8 cellular contexts compared by ENCODE assay signal in genomic region chr10:124732931-124733536, GRCh38. TPM values are rescaled to one million over a fixed set of nuclear protein-coding genes. Genes with fewer than 3 reads are reported as not detected.
DNase-seq lines count a peak whose midpoint lies in the region; ATAC-seq lines count a peak whose summit lies in the region.

No MANE protein-coding gene starts in this region.

- H3K27me3 Mint-ChIP-seq in activated T-cell treated with anti-CD3 and anti-CD28 coated beads, Interleukin-2, amount 50 U/mL, for 72 hours (ENCODE audit: low read depth): no peaks in the 10 kb centered on the region

- peaks cover 2 to 7% of the 10 kb centered on the region in 2 donors for H3K36me3 Mint-ChIP-seq in activated T-cell treated with anti-CD3 and anti-CD28 coated beads, Interleukin-2, amount 50 U/mL, for 72 hours (ENCODE audit: insufficient read depth in 2 of 2)

- peaks cover 97% of the 10 kb centered on the region for H3K4me1 Mint-ChIP-seq in activated T-cell treated with anti-CD3 and anti-CD28 coated beads, Interleukin-2, amount 50 U/mL, for 72 hours (ENCODE audit: low read depth)

- intact Hi-C loops in left cardiac atrium (cut with DNase I): loop anchor here in 1 of 2 donors (10.0 kb wide), 1 partner anchor 48 kb away; no protein-coding TSS in a partner anchor

- DNase-seq in activated T-cell treated with anti-CD3 and anti-CD28 coated beads, Interleukin-2, amount 50 U/mL, for 72 hours: peak; percentile 76 to 80
- peak; percentile 72 for DNase-seq in left cardiac atrium
- peak; percentile 68 for DNase-seq in stimulated activated CD4-positive, alpha-beta T cell treated with anti-CD3 and anti-CD28 coated beads, Interleukin-4, amount 100 ng/mL, for 1 hour
- no peak for DNase-seq in NCI-H2081 (lab: John Stamatoyannopoulos, UW)
- DNase-seq in dermis blood vessel endothelial cell: no peak
- DNase-seq in AG08395 (ENCODE audit: low spot score): no peak

- peak; percentile 48 for ATAC-seq in GM19397 (IDR thresholded peaks at IDR 0.05; ENCODE audit: unreplicated experiment)
- peak; percentile 52 for ATAC-seq in HG03442 (IDR thresholded peaks at IDR 0.05; ENCODE audit: unreplicated experiment)
- peak; percentile 74 for ATAC-seq in activated T-cell treated with anti-CD3 and anti-CD28 coated beads, Interleukin-2, amount 50 U/mL, for 72 hours (replicated peaks in 1 of 2)
- peak; percentile 36 to 55 for ATAC-seq in left cardiac atrium

- no peaks in the 10 kb centered on the region for H3K9me3 Mint-ChIP-seq in activated T-cell treated with anti-CD3 and anti-CD28 coated beads, Interleukin-2, amount 50 U/mL, for 72 hours

- peak overlapping the region; percentile 58 for H3K27ac Mint-ChIP-seq in activated T-cell treated with anti-CD3 and anti-CD28 coated beads, Interleukin-2, amount 50 U/mL, for 72 hours

- H3K4me3 Mint-ChIP-seq in activated T-cell treated with anti-CD3 and anti-CD28 coated beads, Interleukin-2, amount 50 U/mL, for 72 hours: peak overlapping the region; percentile 77 to 78

RNA-seq across cellular contexts. Expression of gene FAM53B, which starts 11.1 kb away (rescaled TPM):
- 10 to 100 TPM; 30.0 to 37.7 TPM for total RNA-seq in activated T-cell treated with anti-CD3 and anti-CD28 coated beads, Interleukin-2, amount 50 U/mL, for 72 hours
- 10 to 100 TPM; 23.3 to 31.4 TPM for total RNA-seq in left cardiac atrium
- total RNA-seq in dermis blood vessel endothelial cell: 30.5 and 36.5 TPM in 2 replicates

RNA-seq across cellular contexts. Expression of gene EEF1AKMT2, which starts 58.7 kb away (rescaled TPM):
- 10 to 100 TPM; 25.4 to 29.4 TPM for total RNA-seq in activated T-cell treated with anti-CD3 and anti-CD28 coated beads, Interleukin-2, amount 50 U/mL, for 72 hours
- 10 to 100 TPM; 11.5 to 12.8 TPM for total RNA-seq in left cardiac atrium
- total RNA-seq in dermis blood vessel endothelial cell: 10.4 and 20.9 TPM in 2 replicates

Comparison
In these comparisons a context has a peak if more than half of its experiments do, and no peak if none do; other contexts are left out.
1. DNase-seq: peak in activated T-cell treated with anti-CD3 and anti-CD28 coated beads, Interleukin-2, amount 50 U/mL, for 72 hours (2 of 2), left cardiac atrium (single experiment) and stimulated activated CD4-positive, alpha-beta T cell treated with anti-CD3 and anti-CD28 coated beads, Interleukin-4, amount 100 ng/mL, for 1 hour (single experiment); none in NCI-H2081 (0 of 2), dermis blood vessel endothelial cell (single experiment) and AG08395 (single experiment).
2. Peak in every context shown above with its lines, with median percentiles within 50 percentile points of each other: ATAC-seq.